In genomic region chr16:4437366-4437765, GRCh38 we compare ENCODE assay signal across 8 cellular contexts.
"Had no signal": no experiment of that assay in that cellular context is flagged by ENCODE, and none has a peak within 500 bp of the region (broad histone marks: within the 10 kb centered on the region; RNA-seq: fewer than 3 reads in every experiment).

No MANE protein-coding gene starts in this region.

- H3K4me3 ChIP-seq: GM23248, HAP-1 had no signal

- ATAC-seq: HCT116 had no signal

- H3K9me3 ChIP-seq: HAP-1 had no signal

- H3K27ac ChIP-seq: GM23248 had no signal

- H3K27ac Mint-ChIP-seq: HFFc6, IgD-negative memory B cell had no signal

- H2AFZ ChIP-seq: GM23248 had no signal

- H3K4me3 Mint-ChIP-seq: HFFc6, IgD-negative memory B cell had no signal

- DNase-seq: GM23248, GOT3, H7, HFFc6, KBM-7 had no signal

- H3K4me1 ChIP-seq: HAP-1 had no signal

- H3K9me3 Mint-ChIP-seq: HFFc6, IgD-negative memory B cell had no signal

- H3K27me3 Mint-ChIP-seq: IgD-negative memory B cell had no signal
